18 cellular contexts compared by ENCODE assay signal in genomic region chr12:93707836-93708235, GRCh38. TPM values are rescaled to one million over a fixed set of nuclear protein-coding genes. Genes with fewer than 3 reads are reported as not detected.
DNase-seq lines count a peak whose midpoint lies in the region; ATAC-seq, FAIRE-seq and TF ChIP-seq lines count a peak whose summit lies in the region.
"Had no signal": no experiment of that assay in that cellular context is flagged by ENCODE, and none has a peak within 500 bp of the region (broad histone marks: within the 10 kb centered on the region; RNA-seq: fewer than 3 reads in every experiment).

No MANE protein-coding gene starts in this region.

- CTCF ChIA-PET in Calu3 (lab: Charles Lee): no interaction called here
- CTCF ChIA-PET in T-cell (lab: Charles Lee): no interaction called here

- no peak overlapping the region for H4K8ac ChIP-seq in mesenchymal stem cell (ENCODE audit: low read length)

- H3K36me3 ChIP-seq in mesenchymal stem cell (ENCODE audit: control insufficient read depth in 1 of 2, insufficient read depth in 2 of 2, low read depth in 1 of 2, low read length in 2 of 2) (no peaks in the 10 kb centered on the region), small intestine (ENCODE audit: control insufficient read depth in 2 of 2, insufficient read depth in 2 of 2, low read length in 2 of 2) (no peaks in the 10 kb centered on the region)
- H3K36me3 ChIP-seq: BLaER1 had no signal

- no peak overlapping the region for H4K91ac ChIP-seq in mesenchymal stem cell (ENCODE audit: low read length)

- ATAC-seq in GM18517 (IDR thresholded peaks at IDR 0.05; ENCODE audit: unreplicated experiment) (no peak), T-cell (replicated peaks in 1 of 4) (no peak)
- ATAC-seq: body of pancreas had no signal

- no peak overlapping the region for H2AFZ ChIP-seq in mesenchymal stem cell (ENCODE audit: low read depth, low read length)

- no peak overlapping the region for H3K4me3 ChIP-seq in mesenchymal stem cell (ENCODE audit: insufficient read depth in 1 of 2, low read depth in 1 of 2, low read length in 2 of 2)
- no peak overlapping the region for H3K4me3 ChIP-seq in dorsolateral prefrontal cortex
- no peak overlapping the region for H3K4me3 ChIP-seq in small intestine (ENCODE audit: low read depth in 1 of 2, low read length in 2 of 2)
- H3K4me3 ChIP-seq: BLaER1, body of pancreas, smooth muscle cell had no signal

- intact Hi-C loops in Calu3 (cut with micrococcal nuclease; ENCODE audit: unreplicated experiment): no loop called here
- intact Hi-C loops in dorsolateral prefrontal cortex (cut with DNase I): no loop called here

- no peak overlapping the region for H2BK12ac ChIP-seq in mesenchymal stem cell (ENCODE audit: low read length in 2 of 2)

- 84% methylated on average over 1 of the region's 1 CpG for WGBS in mesenchymal stem cell
- WGBS in small intestine, 3 donors: 74 to 86% (median 86%) methylated on average over 1 of the region's 1 CpG

- H3K4me1 Mint-ChIP-seq in Calu3 (ENCODE audit: low read depth, unreplicated experiment) (peaks cover 9% of the 10 kb centered on the region), T-cell (peaks cover 10 to 17% (median 14%) of the 10 kb centered on the region in 3 donors)

- POLR2A ChIA-PET in T-cell (lab: Charles Lee): no interaction called here

- H3K14ac ChIP-seq in mesenchymal stem cell (ENCODE audit: low read length in 2 of 2): no peak overlapping the region

- H3K9me3 ChIP-seq in mesenchymal stem cell (ENCODE audit: control insufficient read depth, low read length) (peaks cover 11% of the 10 kb centered on the region), small intestine (ENCODE audit: control insufficient read depth, low read depth) (no peaks in the 10 kb centered on the region)

- H2AK5ac ChIP-seq in mesenchymal stem cell (ENCODE audit: low read length, severe bottlenecking): no peak overlapping the region

- H3K4me2 ChIP-seq in mesenchymal stem cell (ENCODE audit: low read length, poor library complexity, severe bottlenecking): no peak overlapping the region
- H3K4me2 ChIP-seq: BLaER1, smooth muscle cell had no signal

- H2BK120ac ChIP-seq in mesenchymal stem cell (ENCODE audit: low read depth, low read length): no peak overlapping the region

- H3K9ac ChIP-seq in mesenchymal stem cell (ENCODE audit: low read length): no peak overlapping the region
- H3K9ac ChIP-seq: BLaER1 had no signal

- H3K27ac ChIP-seq in mesenchymal stem cell (ENCODE audit: low read length, poor library complexity, severe bottlenecking) (no peak overlapping the region), dorsolateral prefrontal cortex (no peak overlapping the region), small intestine (ENCODE audit: low read depth in 1 of 2, low read length in 1 of 2) (no peak overlapping the region)
- H3K27ac ChIP-seq: BLaER1, body of pancreas had no signal

- H3K9me3 Mint-ChIP-seq in Calu3 (ENCODE audit: low read depth, unreplicated experiment) (peaks cover 6% of the 10 kb centered on the region), T-cell (peaks cover 7 to 19% (median 13%) of the 10 kb centered on the region in 3 donors)

- H3K27ac Mint-ChIP-seq in Calu3 (ENCODE audit: unreplicated experiment) (peak overlapping the region; percentile 18), T-cell (no peak overlapping the region)
- H3K27ac Mint-ChIP-seq: activated CD4-positive, alpha-beta memory T cell treated with anti-CD3 and anti-CD28 coated beads for 36 hours; stimulated activated naive CD8-positive, alpha-beta T cell treated with anti-CD3 and anti-CD28 coated beads, Interleukin-15, Interleukin-2, amounts not matched to agents 100 ng/mL and 50 ng/mL, for 24 hours had no signal

- no peaks in the 10 kb centered on the region for H3K36me3 Mint-ChIP-seq in Calu3 (ENCODE audit: insufficient read depth, unreplicated experiment)
- H3K36me3 Mint-ChIP-seq in T-cell: peaks cover 29% of the 10 kb centered on the region

- H3K18ac ChIP-seq in mesenchymal stem cell (ENCODE audit: low read depth in 1 of 2, low read length in 2 of 2): no peak overlapping the region

- H3K27me3 Mint-ChIP-seq in Calu3 (ENCODE audit: unreplicated experiment): no peaks in the 10 kb centered on the region
- no peaks in the 10 kb centered on the region for H3K27me3 Mint-ChIP-seq in T-cell
- H3K27me3 Mint-ChIP-seq: activated CD4-positive, alpha-beta memory T cell treated with anti-CD3 and anti-CD28 coated beads for 36 hours; stimulated activated naive CD8-positive, alpha-beta T cell treated with anti-CD3 and anti-CD28 coated beads, Interleukin-15, Interleukin-2, amounts not matched to agents 100 ng/mL and 50 ng/mL, for 24 hours had no signal

- no peak for TF ChIP-seq CTCF in Calu3 (IDR thresholded peaks at IDR 0.05; ENCODE audit: unreplicated experiment)
- TF ChIP-seq CTCF in dorsolateral prefrontal cortex (IDR thresholded peaks at IDR 0.05 in 54 of 56, conservative IDR thresholded peaks at IDR 0.05 in 2 of 56; ENCODE audit: low read depth in 1 of 56, partially characterized antibody in 56 of 56): no peak

- DNase-seq in Calu3: no peak
- DNase-seq in LHCN-M2 (ENCODE audit: low read depth): peak; percentile 54
- DNase-seq in astrocyte of the hippocampus (ENCODE audit: low read depth, low spot score): peak; percentile 43
- peak; percentile 10 for DNase-seq in mesenchymal stem cell
- DNase-seq in dorsolateral prefrontal cortex: no peak
- no peak for DNase-seq in T-cell
- DNase-seq in small intestine: no peak
- DNase-seq: activated CD4-positive, alpha-beta memory T cell treated with anti-CD3 and anti-CD28 coated beads for 36 hours; body of pancreas; midbrain; NCI-H187; nucleus accumbens; SHP77 had no signal

- H3K27me3 ChIP-seq in mesenchymal stem cell (ENCODE audit: control insufficient read depth in 1 of 2, insufficient read depth in 1 of 2, low read length in 2 of 2) (no peaks in the 10 kb centered on the region), dorsolateral prefrontal cortex (no peaks in the 10 kb centered on the region), small intestine (ENCODE audit: control insufficient read depth in 2 of 2, insufficient read depth in 2 of 2, low read length in 2 of 2) (no peaks in the 10 kb centered on the region)
- H3K27me3 ChIP-seq: BLaER1, body of pancreas had no signal

- no peak overlapping the region for H3K4ac ChIP-seq in mesenchymal stem cell (ENCODE audit: low read depth in 1 of 2, low read length in 2 of 2)

- H3K4me1 ChIP-seq in mesenchymal stem cell (ENCODE audit: control insufficient read depth, insufficient read depth, low read depth, low read length) (no peaks in the 10 kb centered on the region), small intestine (ENCODE audit: control insufficient read depth in 2 of 2, insufficient read depth in 1 of 2, low read depth in 1 of 2, low read length in 1 of 2) (peaks cover under 1 to 3% of the 10 kb centered on the region in 2 donors)
- H3K4me1 ChIP-seq: BLaER1 had no signal

- no peak overlapping the region for H2BK5ac ChIP-seq in mesenchymal stem cell (ENCODE audit: low read depth, low read length, poor library complexity, severe bottlenecking)

- H3K23ac ChIP-seq in mesenchymal stem cell (ENCODE audit: low read length in 2 of 2): no peak overlapping the region

- no TSS peak for BruUV-seq in Calu3 (replicated peaks; lab: Mats Ljungman, UMichigan)

- no peak overlapping the region for H2BK15ac ChIP-seq in mesenchymal stem cell (ENCODE audit: low read depth, poor library complexity, severe bottlenecking)

- no peak for FAIRE-seq in small intestine (lab: Jason Lieb, UNC)
- FAIRE-seq: GM12892 had no signal

- H3K4me3 Mint-ChIP-seq in Calu3 (ENCODE audit: low read depth, unreplicated experiment) (no peak overlapping the region), T-cell (no peak overlapping the region)
- H3K4me3 Mint-ChIP-seq: activated CD4-positive, alpha-beta memory T cell treated with anti-CD3 and anti-CD28 coated beads for 36 hours; stimulated activated naive CD8-positive, alpha-beta T cell treated with anti-CD3 and anti-CD28 coated beads, Interleukin-15, Interleukin-2, amounts not matched to agents 100 ng/mL and 50 ng/mL, for 24 hours had no signal

- peaks cover 1% of the 10 kb centered on the region for H3K79me1 ChIP-seq in mesenchymal stem cell (replicated peaks; ENCODE audit: low read length, poor library complexity, severe bottlenecking)

RNA-seq across cellular contexts. Expression of gene CRADD, which starts 30.7 kb away (rescaled TPM):
- 9.3 and 10.1 TPM in 2 replicates for total RNA-seq in Calu3 (2022)
- total RNA-seq in LHCN-M2 (2014; rRNA removed): 12.6 and 16.9 TPM in 2 replicates
- 9.6 TPM for polyA plus RNA-seq in LHCN-M2 (2012)
- 9.1 TPM for polyA plus RNA-seq in mesenchymal stem cell (2013, experiment 1 of 2)
- polyA plus RNA-seq in mesenchymal stem cell (2013, experiment 2 of 2): 8.8 TPM
- total RNA-seq in dorsolateral prefrontal cortex: 10 to 100 TPM; 12.3 to 35.5 (median 22.5) TPM
- total RNA-seq in T-cell: 10 to 100 TPM; 11.2 to 19.3 (median 12.3) TPM
- polyA plus RNA-seq in small intestine: 10 to 100 TPM; 19.0 to 49.4 (median 31.3) TPM

Comparison
In these comparisons a context has a peak if more than half of its experiments do, and no peak if none do; other contexts are left out.
1. DNase-seq: peak in LHCN-M2 (single experiment), astrocyte of the hippocampus (single experiment) and mesenchymal stem cell (single experiment); none in Calu3 (single experiment), dorsolateral prefrontal cortex (0 of 10), T-cell (0 of 34) and small intestine (single experiment).